ENCODE assay signal across 10 cellular contexts in the genomic region with DNA sequence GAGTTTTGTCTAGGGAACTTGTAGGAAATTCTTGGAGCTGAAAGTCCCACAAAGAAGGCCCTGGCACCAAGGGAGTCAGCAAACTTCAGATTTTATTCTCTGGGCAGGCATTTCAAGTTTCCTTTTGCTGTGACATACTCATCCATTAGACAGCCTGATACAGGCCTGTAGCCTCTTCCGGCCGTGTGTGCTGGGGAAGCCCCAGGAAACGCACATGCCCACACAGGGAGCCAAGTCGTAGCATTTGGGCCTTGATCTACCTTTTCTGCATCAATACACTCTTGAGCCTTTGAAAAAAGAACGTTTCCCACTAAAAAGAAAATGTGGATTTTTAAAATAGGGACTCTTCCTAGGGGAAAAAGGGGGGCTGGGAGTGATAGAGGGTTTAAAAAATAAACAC. TPM values are rescaled to one million over a fixed set of nuclear protein-coding genes. Genes with fewer than 3 reads are reported as not detected.
DNase-seq lines count a peak whose midpoint lies in the region; ATAC-seq and TF ChIP-seq lines count a peak whose summit lies in the region.
"Had no signal": no experiment of that assay in that cellular context is flagged by ENCODE, and none has a peak within 500 bp of the region (broad histone marks: within the 10 kb centered on the region; RNA-seq: fewer than 3 reads in every experiment).

No MANE protein-coding gene starts in this region.

- H3K4me3 ChIP-seq in BE2C (ENCODE audit: low read depth, low read length): no peak overlapping the region
- H3K4me3 ChIP-seq: sigmoid colon had no signal

- no peaks in the 10 kb centered on the region; the same call in 1 of the 2 replicates for H3K27me3 ChIP-seq in BE2C

- no peaks in the 10 kb centered on the region for H3K36me3 ChIP-seq in BE2C
- H3K36me3 ChIP-seq: sigmoid colon had no signal

- H3K4me3 Mint-ChIP-seq in activated CD4-positive, alpha-beta memory T cell treated with anti-CD3 and anti-CD28 coated beads for 36 hours: peak overlapping the region; percentile 70

- intact Hi-C loops in activated CD4-positive, alpha-beta memory T cell treated with anti-CD3 and anti-CD28 coated beads for 36 hours (cut with micrococcal nuclease): loop anchor here (1.0 to 10.0 kb wide), 9 partner anchors 7 to 774 kb away; partner anchors contain the start of genes SIDT1 and USF3

- no peaks in the 10 kb centered on the region for H3K9me3 ChIP-seq in BE2C
- H3K9me3 ChIP-seq: sigmoid colon had no signal

- peak; percentile 83 for DNase-seq in activated CD4-positive, alpha-beta memory T cell treated with anti-CD3 and anti-CD28 coated beads for 36 hours
- peak; percentile 24 to 51 for DNase-seq in stimulated activated CD4-positive, alpha-beta T cell treated with anti-CD3 and anti-CD28 coated beads, Interleukin-15, amount 100 ng/mL, for 48 hours (ENCODE audit: low read depth in 2 of 2)
- DNase-seq in NCI-H69 (lab: John Stamatoyannopoulos, UW) (no peak), NCI-H1417 treated with DMSO at 0.1 percent for 48 hours (lab: John Stamatoyannopoulos, UW) (no peak), BE2C (no peak)
- DNase-seq: sigmoid colon had no signal

- POLR2A ChIA-PET in activated CD4-positive, alpha-beta memory T cell treated with anti-CD3 and anti-CD28 coated beads for 36 hours (lab: Charles Lee): interaction anchor here (2.0 to 2.6 kb wide), 4 partner anchors 14 to 87 kb away, joined by 10 to 18 read pairs (median 15); partner anchors contain the start of gene TIGIT

- peak overlapping the region; percentile 99 for H3K27ac Mint-ChIP-seq in activated CD4-positive, alpha-beta memory T cell treated with anti-CD3 and anti-CD28 coated beads for 36 hours

- H3K27me3 Mint-ChIP-seq in activated CD4-positive, alpha-beta memory T cell treated with anti-CD3 and anti-CD28 coated beads for 36 hours: no peaks in the 10 kb centered on the region

- no peaks in the 10 kb centered on the region for H3K9me3 Mint-ChIP-seq in activated CD4-positive, alpha-beta memory T cell treated with anti-CD3 and anti-CD28 coated beads for 36 hours

- ATAC-seq in GM19023 (IDR thresholded peaks at IDR 0.05; ENCODE audit: unreplicated experiment): peak; percentile 85
- peak; percentile 80 for ATAC-seq in HG03045 (IDR thresholded peaks at IDR 0.05; ENCODE audit: unreplicated experiment)
- no peak for ATAC-seq in GM18870 (IDR thresholded peaks at IDR 0.05; ENCODE audit: unreplicated experiment)

- CTCF ChIA-PET in activated CD4-positive, alpha-beta memory T cell treated with anti-CD3 and anti-CD28 coated beads for 36 hours (lab: Charles Lee): interaction anchor here (2.1 to 6.4 kb wide), 4 partner anchors 13 to 110 kb away, joined by 7 to 48 read pairs (median 22); partner anchors contain the start of gene TIGIT

- H3K4me1 ChIP-seq in BE2C: no peaks in the 10 kb centered on the region
- H3K4me1 ChIP-seq: sigmoid colon had no signal

- peaks cover 77% of the 10 kb centered on the region for H3K4me1 Mint-ChIP-seq in activated CD4-positive, alpha-beta memory T cell treated with anti-CD3 and anti-CD28 coated beads for 36 hours (ENCODE audit: low read depth)

- no peak for TF ChIP-seq CTCF in BE2C (IDR thresholded peaks at IDR 0.05; ENCODE audit: low read depth, low read length)

- H3K36me3 Mint-ChIP-seq in activated CD4-positive, alpha-beta memory T cell treated with anti-CD3 and anti-CD28 coated beads for 36 hours: peaks cover 50% of the 10 kb centered on the region

RNA-seq across cellular contexts. Expression of gene TIGIT, which starts 15.0 kb away (rescaled TPM):
- total RNA-seq in activated CD4-positive, alpha-beta memory T cell treated with anti-CD3 and anti-CD28 coated beads for 36 hours: 10 to 100 TPM; 57.0 to 63.8 TPM
- polyA plus RNA-seq in BE2C (2012; ENCODE audit: insufficient read depth, insufficient read length, low read depth): not detected
- total RNA-seq: SK-MEL-5 had no signal

Comparison
In these comparisons a context has a peak if more than half of its experiments do, and no peak if none do; other contexts are left out.
1. DNase-seq: peak in activated CD4-positive, alpha-beta memory T cell treated with anti-CD3 and anti-CD28 coated beads for 36 hours (single experiment) and stimulated activated CD4-positive, alpha-beta T cell treated with anti-CD3 and anti-CD28 coated beads, Interleukin-15, amount 100 ng/mL, for 48 hours (2 of 2); none in NCI-H69 (single experiment), NCI-H1417 treated with DMSO at 0.1 percent for 48 hours (single experiment) and BE2C (single experiment).